1 cellular context compared by ENCODE assay signal in the genomic region with DNA sequence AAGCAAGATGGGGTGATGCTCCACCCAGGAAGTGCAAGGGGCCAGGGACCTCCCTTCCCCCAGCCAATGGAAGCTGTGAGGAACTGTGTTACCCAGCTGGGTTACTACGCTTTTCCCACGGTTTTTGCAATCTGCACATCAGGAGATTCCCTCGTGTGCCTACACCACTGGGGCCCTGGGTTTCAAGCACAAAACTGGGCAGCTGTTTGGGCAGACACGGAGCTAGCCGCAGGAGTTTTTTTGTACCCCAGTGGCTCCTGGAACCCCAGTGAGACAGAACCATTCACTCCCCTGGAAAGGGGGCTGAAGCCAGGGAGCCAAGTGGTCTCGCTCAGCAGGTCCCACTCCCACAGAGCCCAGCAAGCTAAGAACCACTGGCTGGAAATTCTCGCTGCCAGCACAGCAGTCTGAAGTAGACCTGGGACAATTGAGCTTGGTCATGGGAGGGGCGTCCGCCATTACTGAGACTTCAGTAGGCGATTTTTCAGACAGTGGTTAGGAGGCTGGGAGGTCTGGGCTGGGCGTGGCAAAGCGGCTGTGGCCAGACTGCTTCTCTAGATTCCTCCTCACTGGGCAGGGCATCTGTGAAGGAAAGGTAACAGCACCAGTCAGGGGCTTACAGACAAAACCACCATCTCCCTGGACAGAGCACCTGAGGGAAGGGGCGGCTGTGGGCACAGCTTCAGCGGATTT.
A peak's percentile ranks its signal among the peaks of the same experiment; 100 is the strongest.
TF ChIP-seq lines count a peak whose summit lies in the region.

No MANE protein-coding gene starts in this region.

TF ChIP-seq in K562, 482 proteins besides CTCF, POLR2A, EP300 and RAD21:
- TF ChIP-seq YY1 (IDR thresholded peaks at IDR 0.05; ENCODE audit: borderline replicate concordance in 1 of 3, control insufficient read depth in 1 of 3, extremely low read depth in 1 of 3, insufficient read depth in 3 of 3, insufficient read length in 1 of 3, insufficient replicate concordance in 2 of 3, low read depth in 1 of 3, low read length in 2 of 3) (peak in 2 of 3 experiments; percentile 36 to 65), NFRKB (IDR thresholded peaks at IDR 0.05; ENCODE audit: low read depth) (0 out of 2 replicates have a peak, but pooled peaks have one; percentile 27)
- TF ChIP-seq, protein P1, sequence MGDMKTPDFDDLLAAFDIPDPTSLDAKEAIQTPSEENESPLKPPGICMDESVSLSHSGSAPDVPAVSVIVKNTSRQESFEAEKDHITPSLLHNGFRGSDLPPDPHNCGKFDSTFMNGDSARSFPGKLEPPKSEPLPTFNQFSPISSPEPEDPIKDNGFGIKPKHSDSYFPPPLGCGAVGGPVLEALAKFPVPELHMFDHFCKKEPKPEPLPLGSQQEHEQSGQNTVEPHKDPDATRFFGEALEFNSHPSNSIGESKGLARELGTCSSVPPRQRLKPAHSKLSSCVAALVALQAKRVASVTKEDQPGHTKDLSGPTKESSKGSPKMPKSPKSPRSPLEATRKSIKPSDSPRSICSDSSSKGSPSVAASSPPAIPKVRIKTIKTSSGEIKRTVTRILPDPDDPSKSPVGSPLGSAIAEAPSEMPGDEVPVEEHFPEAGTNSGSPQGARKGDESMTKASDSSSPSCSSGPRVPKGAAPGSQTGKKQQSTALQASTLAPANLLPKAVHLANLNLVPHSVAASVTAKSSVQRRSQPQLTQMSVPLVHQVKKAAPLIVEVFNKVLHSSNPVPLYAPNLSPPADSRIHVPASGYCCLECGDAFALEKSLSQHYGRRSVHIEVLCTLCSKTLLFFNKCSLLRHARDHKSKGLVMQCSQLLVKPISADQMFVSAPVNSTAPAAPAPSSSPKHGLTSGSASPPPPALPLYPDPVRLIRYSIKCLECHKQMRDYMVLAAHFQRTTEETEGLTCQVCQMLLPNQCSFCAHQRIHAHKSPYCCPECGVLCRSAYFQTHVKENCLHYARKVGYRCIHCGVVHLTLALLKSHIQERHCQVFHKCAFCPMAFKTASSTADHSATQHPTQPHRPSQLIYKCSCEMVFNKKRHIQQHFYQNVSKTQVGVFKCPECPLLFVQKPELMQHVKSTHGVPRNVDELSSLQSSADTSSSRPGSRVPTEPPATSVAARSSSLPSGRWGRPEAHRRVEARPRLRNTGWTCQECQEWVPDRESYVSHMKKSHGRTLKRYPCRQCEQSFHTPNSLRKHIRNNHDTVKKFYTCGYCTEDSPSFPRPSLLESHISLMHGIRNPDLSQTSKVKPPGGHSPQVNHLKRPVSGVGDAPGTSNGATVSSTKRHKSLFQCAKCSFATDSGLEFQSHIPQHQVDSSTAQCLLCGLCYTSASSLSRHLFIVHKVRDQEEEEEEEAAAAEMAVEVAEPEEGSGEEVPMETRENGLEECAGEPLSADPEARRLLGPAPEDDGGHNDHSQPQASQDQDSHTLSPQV (IDR thresholded peaks at IDR 0.05) = peak; percentile 25; the same call in 1 of the 2 replicates
